Comparison of ENCODE assay signal across 20 cellular contexts in genomic region chr12:93709386-93709785, GRCh38. TPM values are rescaled to one million over a fixed set of nuclear protein-coding genes. Genes with fewer than 3 reads are reported as not detected.
A peak's percentile ranks its signal among the peaks of the same experiment; 100 is the strongest.
DNase-seq lines count a peak whose midpoint lies in the region; ATAC-seq, FAIRE-seq and TF ChIP-seq lines count a peak whose summit lies in the region.
"Had no signal": no experiment of that assay in that cellular context is flagged by ENCODE, and none has a peak within 500 bp of the region (broad histone marks: within the 10 kb centered on the region; RNA-seq: fewer than 3 reads in every experiment).

No MANE protein-coding gene starts in this region.

- H3K4me3 ChIP-seq in HEK293 (ENCODE audit: low read depth, low read length) (no peak overlapping the region), K562 (no peak overlapping the region), vagina (no peak overlapping the region)
- H3K4me3 ChIP-seq: A549; BLaER1 treated with 17β-estradiol and CSF1 and Interleukin-3, amounts not matched to agents 10 nM and 100 nM had no signal

- no peak overlapping the region for H3K9ac ChIP-seq in K562 (ENCODE audit: insufficient read depth in 1 of 2, low read depth in 2 of 2, low read length in 2 of 2)
- H3K9ac ChIP-seq: BLaER1 treated with 17β-estradiol and CSF1 and Interleukin-3, amounts not matched to agents 10 nM and 100 nM had no signal

- peaks cover 37% of the 10 kb centered on the region for H3K79me2 ChIP-seq in K562 (ENCODE audit: control insufficient read depth, insufficient read depth, low read length)

- no TSS peak for BruUV-seq in K562 (replicated peaks; lab: Mats Ljungman, UMichigan)

- no peak for FAIRE-seq in K562 (lab: Jason Lieb, UNC)
- FAIRE-seq: A549, D721Med, G401.6, GM12891, GM19239 had no signal

- no peaks in the 10 kb centered on the region for H3K27me3 ChIP-seq in K562 (ENCODE audit: control insufficient read depth in 2 of 2, insufficient read depth in 2 of 2, low read length in 2 of 2)
- H3K27me3 ChIP-seq in vagina, result no peaks in the 10 kb centered on the region
- H3K27me3 ChIP-seq: BLaER1 treated with 17β-estradiol and CSF1 and Interleukin-3, amounts not matched to agents 10 nM and 100 nM had no signal

- H4K20me1 ChIP-seq in K562 (replicated peaks; ENCODE audit: control insufficient read depth, insufficient read depth, low read length), result no peaks in the 10 kb centered on the region
- H4K20me1 ChIP-seq: BLaER1 treated with 17β-estradiol and CSF1 and Interleukin-3, amounts not matched to agents 10 nM and 100 nM had no signal

- 0 out of 2 replicates have a peak, but pooled peaks cover 6% of the 10 kb centered on the region for H3K4me1 ChIP-seq in HEK293 (ENCODE audit: control insufficient read depth, insufficient read depth, low read length)
- H3K4me1 ChIP-seq in K562 (replicated peaks in 1 of 2; ENCODE audit: control insufficient read depth in 2 of 2, insufficient read depth in 2 of 2, low read length in 2 of 2), result peaks cover under 1 to 53% of the 10 kb centered on the region in 2 experiments; a peak in 4 of 5 replicates
- H3K4me1 ChIP-seq in vagina, result peaks cover 34% of the 10 kb centered on the region
- H3K4me1 ChIP-seq: BLaER1 treated with 17β-estradiol and CSF1 and Interleukin-3, amounts not matched to agents 10 nM and 100 nM had no signal

- no peak for ATAC-seq in K562
- ATAC-seq in HG03095 (IDR thresholded peaks at IDR 0.05; ENCODE audit: unreplicated experiment), result no peak
- ATAC-seq in GM21737 (IDR thresholded peaks at IDR 0.05; ENCODE audit: unreplicated experiment), result no peak
- ATAC-seq: A549; CD8-positive, alpha-beta T cell had no signal

- no peaks in the 10 kb centered on the region for H3K36me3 ChIP-seq in HEK293 (ENCODE audit: control insufficient read depth in 2 of 2, insufficient read depth in 1 of 2, low read length in 2 of 2)
- no peaks in the 10 kb centered on the region for H3K36me3 ChIP-seq in K562 (ENCODE audit: control insufficient read depth, insufficient read depth, low read length)
- H3K36me3 ChIP-seq in vagina, result peaks cover 0 to 7% of the 10 kb centered on the region in 2 donors

- no peak overlapping the region for H2AFZ ChIP-seq in K562 (ENCODE audit: low read depth, low read length)

- no peak for TF ChIP-seq EP300 in K562 (IDR thresholded peaks at IDR 0.05; ENCODE audit: low read length)

- in situ Hi-C loops in K562 (cut with MboI), result no loop called here

- WGBS in K562 (ENCODE audit: insufficient coverage, low coverage, missing lambda C conversion rate), result 93% methylated on average over 4 of the region's 4 CpGs

- DNase-seq in K562 (ENCODE audit: extremely low read depth in 1 of 4, low spot score in 3 of 4), result no peak
- no peak for DNase-seq in vagina (ENCODE audit: extremely low spot score in 2 of 2)
- DNase-seq: AML-193; Caco-2; Calu3; CD4-positive, alpha-beta T cell; CD8-positive, alpha-beta T cell; DMS79 treated with DMSO at 0.1 percent for 48 hours; GF-D8 had no signal

- no peak for TF ChIP-seq CTCF in HEK293 (tag by site-specific recombination; IDR thresholded peaks at IDR 0.05)
- TF ChIP-seq CTCF in K562 (IDR thresholded peaks at IDR 0.05 in 2 of 3, conservative IDR thresholded peaks at IDR 0.05 in 1 of 3; ENCODE audit: insufficient read depth in 2 of 3, low read depth in 1 of 3, low read length in 3 of 3), result no peak
- TF ChIP-seq CTCF in vagina (IDR thresholded peaks at IDR 0.05), result no peak

- no peak overlapping the region for H3K27ac ChIP-seq in HEK293 (ENCODE audit: extremely low read depth, low read depth, low read length)
- no peak overlapping the region for H3K27ac ChIP-seq in K562 (ENCODE audit: extremely low read depth, low read depth, low read length)
- peak overlapping the region; percentile 79 for H3K27ac ChIP-seq in vagina
- H3K27ac ChIP-seq: 22Rv1; BLaER1 treated with 17β-estradiol and CSF1 and Interleukin-3, amounts not matched to agents 10 nM and 100 nM; C4-2B had no signal

- CTCF ChIA-PET in HEK293 (lab: Yijun Ruan, JAX), result interaction anchor here (0.9 kb wide), 1 partner anchor 205 kb away, joined by 3 read pairs; no protein-coding TSS in a partner anchor
- CTCF ChIA-PET in K562 (lab: Yijun Ruan, JAX; ENCODE audit: low intra/inter-chr PET ratio), result interaction anchor here (0.7 kb wide), 1 partner anchor 54 kb away, joined by 3 read pairs; no protein-coding TSS in a partner anchor

- H3K9me3 ChIP-seq in HEK293 (ENCODE audit: control insufficient read depth, insufficient read depth, low read depth, low read length), result no peaks in the 10 kb centered on the region
- H3K9me3 ChIP-seq in K562 (replicated peaks; ENCODE audit: control insufficient read depth, insufficient read depth, low read depth, low read length), result no peaks in the 10 kb centered on the region
- peaks cover 5% of the 10 kb centered on the region for H3K9me3 ChIP-seq in vagina

- POLR2A ChIA-PET in HEK293 (lab: Yijun Ruan, JAX) (no interaction called here), K562 (lab: Yijun Ruan, JAX) (interaction anchor here (1.1 kb wide), 1 partner anchor 32 kb away, joined by 3 read pairs; the partner anchor contains the start of gene CRADD)

- no peak for TF ChIP-seq POLR2A in K562 (conservative IDR thresholded peaks at IDR 0.05)
- TF ChIP-seq POLR2A in vagina (IDR thresholded peaks at IDR 0.05), result no peak

- no peak for TF ChIP-seq RAD21 in K562 (CRISPR knock-in tag; conservative IDR thresholded peaks at IDR 0.05 in 1 of 2, IDR thresholded peaks at IDR 0.05 in 1 of 2)

- no peak overlapping the region for H3K4me2 ChIP-seq in K562 (ENCODE audit: insufficient read depth, low read length)
- H3K4me2 ChIP-seq: A549; BLaER1 treated with 17β-estradiol and CSF1 and Interleukin-3, amounts not matched to agents 10 nM and 100 nM had no signal

- H3K9me1 ChIP-seq in K562 (ENCODE audit: control insufficient read depth, insufficient read depth, low read length), result no peaks in the 10 kb centered on the region

- intact Hi-C loops in K562 (cut with micrococcal nuclease) (no loop called here), vagina (cut with DNase I) (no loop called here)

TF ChIP-seq in HEK293, 187 proteins besides CTCF, POLR2A, EP300 and RAD21:
- TF ChIP-seq ZNF146 (tag by site-specific recombination; IDR thresholded peaks at IDR 0.05) (peak; percentile 89), ZSCAN4 (tag by site-specific recombination; IDR thresholded peaks at IDR 0.05) (no peak), ZNF747 (tag by site-specific recombination; IDR thresholded peaks at IDR 0.05) (no peak)

TF ChIP-seq in K562, 482 proteins besides CTCF, POLR2A, EP300 and RAD21 (continues in another document):
- TF ChIP-seq RBM25 (IDR thresholded peaks at IDR 0.05; ENCODE audit: low read depth, low read length, severe bottlenecking) (peak; percentile 64), BCOR (IDR thresholded peaks at IDR 0.05) (peak; percentile 89), PRDM10 (IDR thresholded peaks at IDR 0.05; ENCODE audit: partially characterized antibody) (no peak), MEF2A (IDR thresholded peaks at IDR 0.05; ENCODE audit: control insufficient read depth, low read depth, low read length) (no peak), ZNF146 (CRISPR knock-in tag; IDR thresholded peaks at IDR 0.05; ENCODE audit: unreplicated experiment) (peak; percentile 95), PHF20 (IDR thresholded peaks at IDR 0.05; ENCODE audit: partially characterized antibody) (peak; percentile 24), KDM1A (IDR thresholded peaks at IDR 0.05) (peak in 1 of 2 experiments; percentile 55; a peak in 2 of 4 replicates)

RNA-seq across cellular contexts. Expression of gene CRADD, which starts 32.2 kb away (rescaled TPM):
- 40.5 and 42.6 TPM in 2 replicates for total RNA-seq in K562 (2011; cell fraction: chromatin; rRNA removed; ENCODE audit: low replicate concordance)
- 19.3 and 19.5 TPM in 2 replicates for total RNA-seq in K562 (2011; cell fraction: nucleolus; rRNA removed)
- 30.1 and 58.6 TPM in 2 replicates for total RNA-seq in K562 (2011; cell fraction: nucleoplasm; rRNA removed)
- total RNA-seq in K562 (2014; rRNA removed) (34.0 and 41.1 TPM in 2 replicates), K562 (2014; rRNA removed; fragmentation: Illumina TruSeq; extraction: Trizol) (25.9 and 36.2 TPM in 2 replicates), K562 (2015; rRNA removed; fragmentation: Illumina TruSeq; extraction: Trizol) (25.2 and 26.4 TPM in 2 replicates), K562 (2021) (29.5 and 31.4 TPM in 2 replicates), vagina (40.8 TPM)
- polyA plus RNA-seq in K562 (2011; rRNA removed) (25.9 and 26.6 TPM in 2 replicates), K562 (2014; fragmentation: Illumina TruSeq; extraction: Trizol) (24.1 and 32.1 TPM in 2 replicates), K562 (2014; fragmentation: Nextera tagmentation; extraction: Ambion mirVana) (10 to 100 TPM; 20.5 to 24.9 TPM), K562 (2014; rRNA removed) (38.2 and 38.6 TPM in 2 replicates)
- polyA plus RNA-seq in K562 (2011; cell fraction: cytosol; rRNA removed), result 34.4 and 35.1 TPM in 2 replicates
- 9.0 and 12.8 TPM in 2 replicates for polyA plus RNA-seq in K562 (2011; cell fraction: nucleus; rRNA removed)
- polyA plus RNA-seq in K562 (2012), result 29.0 and 43.4 TPM in 2 replicates
- polyA minus RNA-seq in K562 (2011; rRNA and poly(A)+ RNA removed), result 15.8 and 23.3 TPM in 2 replicates
- polyA minus RNA-seq in K562 (2011; cell fraction: cytosol; rRNA and poly(A)+ RNA removed), result 5.2 and 10.3 TPM in 2 replicates
- 12.8 and 14.1 TPM in 2 replicates for polyA minus RNA-seq in K562 (2011; cell fraction: nucleus; rRNA and poly(A)+ RNA removed)

Comparison
In these comparisons a context has a peak if more than half of its experiments do, and no peak if none do; other contexts are left out.
1. Of the 44 proteins assayed by ChIP-seq in both K562 and HEK293: peak only in K562: none; only in HEK293: none; in both: ZNF146; in neither: 43.